1 cellular context compared by ENCODE assay signal in the genomic region with DNA sequence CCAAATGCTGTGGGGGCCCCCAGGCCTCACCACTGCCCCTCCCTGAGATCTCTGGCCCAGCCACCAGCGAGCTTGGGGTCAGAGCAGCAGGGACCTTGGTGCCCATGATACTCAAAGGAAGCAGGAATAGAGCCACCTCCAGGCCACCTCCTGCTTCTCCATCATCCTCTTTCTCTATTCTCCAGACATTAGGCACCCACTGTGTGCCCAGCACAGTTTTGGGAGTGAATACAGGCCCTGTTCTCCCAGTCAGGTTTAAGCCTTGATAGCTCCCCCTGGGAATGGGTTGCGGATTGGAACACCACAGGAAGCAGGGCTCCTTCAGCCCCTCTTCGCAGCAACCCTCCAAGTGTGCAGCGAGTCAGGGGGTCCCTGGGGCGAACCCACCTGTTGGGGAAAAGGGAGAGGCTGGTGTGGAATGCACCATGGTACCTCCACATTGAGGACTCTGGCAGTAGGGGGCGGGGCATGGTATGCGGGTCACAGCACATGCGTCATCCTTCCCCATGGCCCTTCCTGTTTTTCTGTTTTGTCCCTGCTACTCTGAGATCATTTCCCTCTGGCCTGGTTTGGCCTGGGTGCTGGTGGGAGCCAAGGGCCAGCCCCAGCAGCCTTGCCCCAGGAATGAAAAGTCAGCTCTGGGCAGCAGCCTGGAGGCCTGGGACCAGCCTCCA.
TF ChIP-seq lines count a peak whose summit lies in the region.

No MANE protein-coding gene starts in this region.

TF ChIP-seq in H1, 55 proteins besides CTCF, POLR2A, EP300 and RAD21:
- peak; percentile 43; the same call in 1 of the 2 replicates for TF ChIP-seq CREB1 (IDR thresholded peaks at IDR 0.05)
- no peak for TF ChIP-seq KDM4A (IDR thresholded peaks at IDR 0.05; ENCODE audit: low read depth, low read length, severe bottlenecking)
- TF ChIP-seq CBX8 (IDR thresholded peaks at IDR 0.05; ENCODE audit: borderline replicate concordance, low read depth, low read length) = no peak
- no peak for TF ChIP-seq MAFK (IDR thresholded peaks at IDR 0.05; ENCODE audit: low read depth, low read length)
- no peak for TF ChIP-seq YY1 (IDR thresholded peaks at IDR 0.05; ENCODE audit: low read depth, low read length)
